In the genomic region with DNA sequence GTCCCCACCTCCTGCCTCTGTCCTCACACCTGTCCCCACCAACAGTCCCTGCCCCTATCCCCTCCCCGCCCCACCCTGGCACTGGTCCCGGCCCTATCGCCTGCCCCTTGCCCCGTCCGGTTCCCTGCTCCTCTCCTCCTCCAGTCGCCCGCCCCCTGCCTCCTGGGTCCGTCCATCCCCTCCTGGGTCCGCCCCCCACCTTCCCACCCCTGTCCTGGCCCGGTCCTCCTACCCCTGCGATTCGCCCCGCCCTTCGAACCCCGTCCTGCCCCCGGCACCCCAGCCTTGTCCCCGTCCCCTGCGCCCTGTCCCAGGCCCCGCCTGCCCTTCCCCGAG, we compare ENCODE assay signal across 1 cellular context.
A peak's percentile ranks its signal among the peaks of the same experiment; 100 is the strongest.
TF ChIP-seq lines count a peak whose summit lies in the region.

No MANE protein-coding gene starts in this region.

TF ChIP-seq in HepG2, 621 proteins besides CTCF, POLR2A, EP300 and RAD21:
- TF ChIP-seq RARG (CRISPR knock-in tag; IDR thresholded peaks at IDR 0.05; ENCODE audit: low read depth) (0 out of 2 replicates have a peak, but pooled peaks have one; percentile 26), ZNF136 (CRISPR knock-in tag; IDR thresholded peaks at IDR 0.05; ENCODE audit: low read depth) (no peak)
TF ChIP-seq in HepG2: peak in this region for 1.
